1 cellular context compared by ENCODE assay signal in genomic region chr6:155201461-155202226, GRCh38.
A peak's percentile ranks its signal among the peaks of the same experiment; 100 is the strongest.
TF ChIP-seq lines count a peak whose summit lies in the region.

No MANE protein-coding gene starts in this region.

TF ChIP-seq in HEK293, 187 proteins besides CTCF, POLR2A, EP300 and RAD21 (continued from another document):
- TF ChIP-seq ZBTB11 (tag by site-specific recombination; conservative IDR thresholded peaks at IDR 0.05; ENCODE audit: low read depth): no peak
- TF ChIP-seq ZSCAN4 (tag by site-specific recombination; IDR thresholded peaks at IDR 0.05): no peak
- TF ChIP-seq ZNF366 (tag by site-specific recombination; conservative IDR thresholded peaks at IDR 0.05): peak; percentile 58
- TF ChIP-seq ZNF423 (tag by site-specific recombination; IDR thresholded peaks at IDR 0.05): peak; percentile 23; the same call in 1 of the 2 replicates
- TF ChIP-seq ZNF670 (tag by site-specific recombination; IDR thresholded peaks at IDR 0.05; ENCODE audit: low read depth): no peak
- peak; percentile 92 for TF ChIP-seq MEIS1 (CRISPR knock-in tag; IDR thresholded peaks at IDR 0.05; ENCODE audit: borderline replicate concordance)
- peak; percentile 12; the same call in 1 of the 2 replicates for TF ChIP-seq ZNF629 (tag by site-specific recombination; IDR thresholded peaks at IDR 0.05)
- TF ChIP-seq BCL6B (tag by site-specific recombination; IDR thresholded peaks at IDR 0.05): peak; percentile 62
- TF ChIP-seq ZNF140 (tag by site-specific recombination; IDR thresholded peaks at IDR 0.05): no peak
- TF ChIP-seq IKZF3 (tag by site-specific recombination; IDR thresholded peaks at IDR 0.05): peak; percentile 21; the same call in 1 of the 2 replicates
- no peak for TF ChIP-seq ZNF623 (tag by site-specific recombination; IDR thresholded peaks at IDR 0.05)
- no peak for TF ChIP-seq ZNF133 (tag by site-specific recombination; IDR thresholded peaks at IDR 0.05)
- TF ChIP-seq ZNF324 (tag by site-specific recombination; IDR thresholded peaks at IDR 0.05): no peak
- peak; percentile 40; the same call in 1 of the 2 replicates for TF ChIP-seq HIC1 (tag by site-specific recombination; IDR thresholded peaks at IDR 0.05)
- no peak for TF ChIP-seq ZNF404 (tag by site-specific recombination; IDR thresholded peaks at IDR 0.05)
- TF ChIP-seq PRDM6 (tag by site-specific recombination; IDR thresholded peaks at IDR 0.05): peak; percentile 97
- TF ChIP-seq ZNF76 (tag by site-specific recombination; IDR thresholded peaks at IDR 0.05; ENCODE audit: borderline replicate concordance, low read depth): no peak
- no peak for TF ChIP-seq ZBTB6 (tag by site-specific recombination; IDR thresholded peaks at IDR 0.05)
- TF ChIP-seq TCF7L2 (IDR thresholded peaks at IDR 0.05; ENCODE audit: borderline replicate concordance, low read depth, low read length): no peak
- TF ChIP-seq ZNF843 (tag by site-specific recombination; IDR thresholded peaks at IDR 0.05): peak; percentile 88
- TF ChIP-seq OSR2 (tag by site-specific recombination; IDR thresholded peaks at IDR 0.05): peak; percentile 73
- no peak for TF ChIP-seq INSM2 (tag by site-specific recombination; IDR thresholded peaks at IDR 0.05)
- TF ChIP-seq ZNF280D (tag by site-specific recombination; IDR thresholded peaks at IDR 0.05): no peak
- 0 out of 2 replicates have a peak, but pooled peaks have one; percentile 23 for TF ChIP-seq WT1 (tag by site-specific recombination; IDR thresholded peaks at IDR 0.05)
